In genomic region chr5:15472116-15472515, GRCh38 we compare ENCODE assay signal across 16 cellular contexts. TPM values are rescaled to one million over a fixed set of nuclear protein-coding genes. Genes with fewer than 3 reads are reported as not detected.
DNase-seq lines count a peak whose midpoint lies in the region; ATAC-seq and TF ChIP-seq lines count a peak whose summit lies in the region.
"Had no signal": no experiment of that assay in that cellular context is flagged by ENCODE, and none has a peak within 500 bp of the region (broad histone marks: within the 10 kb centered on the region; RNA-seq: fewer than 3 reads in every experiment).

No MANE protein-coding gene starts in this region.

- H3K27ac ChIP-seq in OCI-LY7 (ENCODE audit: low read depth, low read length, poor library complexity, severe bottlenecking) (no peak overlapping the region), endodermal cell (ENCODE audit: low read depth, low read length) (no peak overlapping the region), stomach (no peak overlapping the region)

- 91 to 98% methylated on average over 6 to 8 of the region's 8 CpGs for WGBS in endodermal cell (ENCODE audit: insufficient coverage in 1 of 2, insufficient read length in 1 of 2), 2 experiments
- WGBS in stomach, 5 donors, result 89 to 95% (median 91%) methylated on average over 8 of the region's 8 CpGs

- BruUV-seq in OCI-LY7 (replicated peaks; lab: Mats Ljungman, UMichigan), result no TSS peak

- no peak overlapping the region for H3K4me3 ChIP-seq in OCI-LY7 (ENCODE audit: low read depth, low read length, poor library complexity, severe bottlenecking)
- no peak overlapping the region for H3K4me3 ChIP-seq in endodermal cell (ENCODE audit: low read length)
- H3K4me3 ChIP-seq in stomach, result no peak overlapping the region

- no peak for TF ChIP-seq POLR2A in stomach (IDR thresholded peaks at IDR 0.05)

- no peaks in the 10 kb centered on the region for H3K79me2 ChIP-seq in OCI-LY7 (ENCODE audit: insufficient read depth, low read depth, low read length)

- CTCF ChIA-PET in OCI-LY7 (lab: Charles Lee; ENCODE audit: unreplicated experiment) (no interaction called here), T-cell (lab: Charles Lee) (no interaction called here)
- CTCF ChIA-PET in activated naive CD4-positive, alpha-beta T cell treated with anti-CD3 and anti-CD28 coated beads for 36 hours (lab: Charles Lee), result no interaction called here

- no peak for ATAC-seq in T-cell (replicated peaks in 1 of 4)
- ATAC-seq: HCT116, SK-N-SH treated with all-trans-retinoic acid at 6 μM for 48 hours had no signal

- no peak overlapping the region for H3K4me2 ChIP-seq in OCI-LY7 (ENCODE audit: low read length)

- no peak overlapping the region for H3K27ac Mint-ChIP-seq in endodermal cell
- no peak overlapping the region for H3K27ac Mint-ChIP-seq in activated naive CD4-positive, alpha-beta T cell treated with anti-CD3 and anti-CD28 coated beads for 36 hours
- H3K27ac Mint-ChIP-seq in T-cell, result no peak overlapping the region

- H3K4me3 Mint-ChIP-seq in endodermal cell, result no peak overlapping the region
- no peak overlapping the region for H3K4me3 Mint-ChIP-seq in activated naive CD4-positive, alpha-beta T cell treated with anti-CD3 and anti-CD28 coated beads for 36 hours
- no peak overlapping the region for H3K4me3 Mint-ChIP-seq in T-cell

- TF ChIP-seq EP300 in stomach (IDR thresholded peaks at IDR 0.05), result no peak

- H3K9me3 Mint-ChIP-seq in endodermal cell, result peaks cover 6% of the 10 kb centered on the region
- no peaks in the 10 kb centered on the region for H3K9me3 Mint-ChIP-seq in activated naive CD4-positive, alpha-beta T cell treated with anti-CD3 and anti-CD28 coated beads for 36 hours
- peaks cover 6 to 16% (median 15%) of the 10 kb centered on the region in 3 donors for H3K9me3 Mint-ChIP-seq in T-cell

- intact Hi-C loops in OCI-LY7 (cut with micrococcal nuclease; ENCODE audit: unreplicated experiment) (no loop called here), stomach (cut with DNase I; ENCODE audit: low total_unique reads) (no loop called here)
- intact Hi-C loops in activated naive CD4-positive, alpha-beta T cell treated with anti-CD3 and anti-CD28 coated beads for 36 hours (cut with micrococcal nuclease), result no loop called here

- H3K27me3 ChIP-seq in endodermal cell (ENCODE audit: control insufficient read depth, insufficient read depth, low read length, poor library complexity, severe bottlenecking) (no peaks in the 10 kb centered on the region), stomach (peaks cover 0 to 4% (median 0%) of the 10 kb centered on the region in 3 donors)

- H3K36me3 Mint-ChIP-seq in endodermal cell (ENCODE audit: low read depth), result no peaks in the 10 kb centered on the region
- no peaks in the 10 kb centered on the region for H3K36me3 Mint-ChIP-seq in activated naive CD4-positive, alpha-beta T cell treated with anti-CD3 and anti-CD28 coated beads for 36 hours (ENCODE audit: low read depth)
- no peaks in the 10 kb centered on the region for H3K36me3 Mint-ChIP-seq in T-cell

- H3K27me3 Mint-ChIP-seq in endodermal cell (ENCODE audit: insufficient read depth) (no peaks in the 10 kb centered on the region), T-cell (no peaks in the 10 kb centered on the region)
- no peaks in the 10 kb centered on the region for H3K27me3 Mint-ChIP-seq in activated naive CD4-positive, alpha-beta T cell treated with anti-CD3 and anti-CD28 coated beads for 36 hours (ENCODE audit: low read depth)

- H3K36me3 ChIP-seq in OCI-LY7 (ENCODE audit: insufficient read depth, low read length) (no peaks in the 10 kb centered on the region), endodermal cell (ENCODE audit: control insufficient read depth, insufficient read depth, low read length) (no peaks in the 10 kb centered on the region), stomach (no peaks in the 10 kb centered on the region)

- H3K4me1 ChIP-seq in OCI-LY7 (ENCODE audit: insufficient read depth, low read length, poor library complexity, severe bottlenecking) (no peaks in the 10 kb centered on the region), endodermal cell (ENCODE audit: control insufficient read depth, insufficient read depth, low read length) (no peaks in the 10 kb centered on the region), stomach (no peaks in the 10 kb centered on the region)

- DNase-seq in DMS53 (lab: John Stamatoyannopoulos, UW), result peak; percentile 7
- DNase-seq in DMS53 treated with DMSO at 0.1 percent for 48 hours (lab: John Stamatoyannopoulos, UW; ENCODE audit: unreplicated experiment), result no peak
- DNase-seq in OCI-LY7 (ENCODE audit: low spot score), result no peak
- DNase-seq in endodermal cell, result peak; percentile 59
- DNase-seq in activated naive CD4-positive, alpha-beta T cell treated with anti-CD3 and anti-CD28 coated beads for 36 hours, result no peak
- no peak for DNase-seq in T-cell
- no peak for DNase-seq in stomach
- no peak for DNase-seq in SHP77 (lab: John Stamatoyannopoulos, UW)
- DNase-seq: COR-L47, NCI-H1436, NCI-H2081, NCI-H510A, NCI-H774, Right ventricle myocardium superior had no signal

- H3K4me1 Mint-ChIP-seq in endodermal cell (no peaks in the 10 kb centered on the region), T-cell (no peaks in the 10 kb centered on the region)
- no peaks in the 10 kb centered on the region for H3K4me1 Mint-ChIP-seq in activated naive CD4-positive, alpha-beta T cell treated with anti-CD3 and anti-CD28 coated beads for 36 hours (ENCODE audit: low read depth)

- no peak overlapping the region for H2AFZ ChIP-seq in OCI-LY7 (ENCODE audit: low read length)

- no peak overlapping the region for H3K9ac ChIP-seq in endodermal cell (ENCODE audit: extremely low read depth, low read length, poor library complexity, severe bottlenecking)

- H3K9me2 ChIP-seq in OCI-LY7 (ENCODE audit: insufficient read depth, low read length), result no peaks in the 10 kb centered on the region

- H4K20me1 ChIP-seq in OCI-LY7 (ENCODE audit: insufficient read depth, low read length), result no peaks in the 10 kb centered on the region

- no peaks in the 10 kb centered on the region for H3K9me3 ChIP-seq in OCI-LY7 (ENCODE audit: low read length)
- H3K9me3 ChIP-seq in endodermal cell (ENCODE audit: control insufficient read depth, low read length), result no peaks in the 10 kb centered on the region
- peaks cover 0 to 19% (median 4%) of the 10 kb centered on the region in 4 donors for H3K9me3 ChIP-seq in stomach

- peak; percentile 32; the same call in 1 of the 2 replicates for TF ChIP-seq CTCF in OCI-LY7 (conservative IDR thresholded peaks at IDR 0.05; ENCODE audit: low read length)
- TF ChIP-seq CTCF in endodermal cell (conservative IDR thresholded peaks at IDR 0.05), result peak; percentile 57
- TF ChIP-seq CTCF in stomach (IDR thresholded peaks at IDR 0.05), result no peak

- POLR2A ChIA-PET in OCI-LY7 (lab: Charles Lee) (no interaction called here), T-cell (lab: Charles Lee) (no interaction called here)

RNA-seq across cellular contexts. Expression of gene FBXL7, which starts 27.9 kb away (rescaled TPM):
- total RNA-seq in OCI-LY7 (2014; rRNA removed; shearing (Covaris generic)), result not detected in 2 replicates
- total RNA-seq in OCI-LY7 (2022), result not detected in 2 replicates
- 10 to 100 TPM; 12.9 to 13.2 TPM for total RNA-seq in endodermal cell
- polyA plus RNA-seq in endodermal cell (2013, experiment 1 of 2), result 19.4 TPM
- polyA plus RNA-seq in endodermal cell (2013, experiment 2 of 2), result 19.3 TPM
- total RNA-seq in activated naive CD4-positive, alpha-beta T cell treated with anti-CD3 and anti-CD28 coated beads for 36 hours, result not detected
- total RNA-seq in T-cell, result under 1 TPM in 2 of 5 donors, not detected in 3; 0.06 to 0.07 TPM
- 10 to 100 TPM in 2 of 5 donors, 1 to 10 TPM in 3; 4.1 to 17.1 (median 7.9) TPM for total RNA-seq in stomach
- 1 to 10 TPM; 3.6 to 9.8 (median 5.7) TPM for polyA plus RNA-seq in stomach

Comparison
In these comparisons a context has a peak if more than half of its experiments do, and no peak if none do; other contexts are left out.
1. DNase-seq: peak in DMS53 (single experiment) and endodermal cell (single experiment); none in DMS53 treated with DMSO at 0.1 percent for 48 hours (single experiment), OCI-LY7 (single experiment), activated naive CD4-positive, alpha-beta T cell treated with anti-CD3 and anti-CD28 coated beads for 36 hours (single experiment), T-cell (0 of 34), stomach (single experiment) and SHP77 (0 of 2).
2. CTCF ChIP-seq: peak in OCI-LY7 (single experiment) and endodermal cell (single experiment); none in stomach (0 of 7).
3. RNA of gene FBXL7, which starts 27.9 kb away (total RNA-seq): 12.9 to 13.2 TPM in endodermal cell and 4.1 to 17.1 TPM in stomach; 0.06 to 0.07 TPM in T-cell, not detected in OCI-LY7 and not detected in activated naive CD4-positive, alpha-beta T cell treated with anti-CD3 and anti-CD28 coated beads for 36 hours; every median in the first group is over 4 times any median in the second.